1 cellular context compared by ENCODE assay signal in genomic region chr19:40465025-40465780, GRCh38.
TF ChIP-seq lines count a peak whose summit lies in the region.

TSS of gene BLVRB (minus strand) at chr19:40465745. CDS start at chr19:40465688, 57 bp downstream.

TF ChIP-seq in HEK293, 187 proteins besides CTCF, POLR2A, EP300 and RAD21 (continued from another document and continues in another):
- TF ChIP-seq, protein P1, sequence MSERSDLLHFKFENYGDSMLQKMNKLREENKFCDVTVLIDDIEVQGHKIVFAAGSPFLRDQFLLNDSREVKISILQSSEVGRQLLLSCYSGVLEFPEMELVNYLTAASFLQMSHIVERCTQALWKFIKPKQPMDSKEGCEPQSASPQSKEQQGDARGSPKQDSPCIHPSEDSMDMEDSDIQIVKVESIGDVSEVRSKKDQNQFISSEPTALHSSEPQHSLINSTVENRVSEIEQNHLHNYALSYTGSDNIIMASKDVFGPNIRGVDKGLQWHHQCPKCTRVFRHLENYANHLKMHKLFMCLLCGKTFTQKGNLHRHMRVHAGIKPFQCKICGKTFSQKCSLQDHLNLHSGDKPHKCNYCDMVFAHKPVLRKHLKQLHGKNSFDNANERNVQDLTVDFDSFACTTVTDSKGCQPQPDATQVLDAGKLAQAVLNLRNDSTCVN (tag by site-specific recombination; optimal IDR thresholded peaks at IDR 0.05) = peak; percentile 71
- TF ChIP-seq GLI2 (tag by site-specific recombination; IDR thresholded peaks at IDR 0.05; ENCODE audit: borderline replicate concordance, low read depth) (no peak), KLF17 (tag by site-specific recombination; IDR thresholded peaks at IDR 0.05) (peak; percentile 67; the same call in 1 of the 2 replicates), PRDM2 (tag by site-specific recombination; IDR thresholded peaks at IDR 0.05; ENCODE audit: borderline replicate concordance) (0 out of 2 replicates have a peak, but pooled peaks have one; percentile 10), KLF1 (tag by site-specific recombination; IDR thresholded peaks at IDR 0.05) (no peak), ZSCAN30 (tag by site-specific recombination; IDR thresholded peaks at IDR 0.05) (peak; percentile 94), ZNF302 (tag by site-specific recombination; IDR thresholded peaks at IDR 0.05; ENCODE audit: low read depth) (no peak), ZNF785 (tag by site-specific recombination; IDR thresholded peaks at IDR 0.05) (peak; percentile 49; the same call in 1 of the 2 replicates), ZNF155 (tag by site-specific recombination; IDR thresholded peaks at IDR 0.05) (no peak), ZBTB48 (tag by site-specific recombination; IDR thresholded peaks at IDR 0.05) (peak; percentile 54; the same call in 1 of the 2 replicates), ZNF121 (tag by site-specific recombination; IDR thresholded peaks at IDR 0.05) (peak; percentile 74; the same call in 1 of the 2 replicates), ZNF114 (tag by site-specific recombination; IDR thresholded peaks at IDR 0.05) (no peak), KLF9 (tag by site-specific recombination; IDR thresholded peaks at IDR 0.05; ENCODE audit: low read depth) (no peak), REST (tag by site-specific recombination; IDR thresholded peaks at IDR 0.05) (0 out of 2 replicates have a peak, but pooled peaks have one; percentile 38), ZNF2 (tag by site-specific recombination; IDR thresholded peaks at IDR 0.05) (peak; percentile 83), ZNF426 (tag by site-specific recombination; IDR thresholded peaks at IDR 0.05) (no peak), ZNF449 (tag by site-specific recombination; IDR thresholded peaks at IDR 0.05) (peak; percentile 71), ZNF404 (tag by site-specific recombination; IDR thresholded peaks at IDR 0.05) (no peak), KLF7 (tag by site-specific recombination; IDR thresholded peaks at IDR 0.05; ENCODE audit: borderline replicate concordance) (peak; percentile 94), ZNF558 (tag by site-specific recombination; IDR thresholded peaks at IDR 0.05) (0 out of 2 replicates have a peak, but pooled peaks have one; percentile 16), ZNF24 (tag by site-specific recombination; IDR thresholded peaks at IDR 0.05) (peak; percentile 81; the same call in 1 of the 2 replicates), ZNF335 (tag by site-specific recombination; conservative IDR thresholded peaks at IDR 0.05) (peak; percentile 99), ZNF692 (tag by site-specific recombination; IDR thresholded peaks at IDR 0.05) (peak; percentile 74; the same call in 1 of the 2 replicates), ZNF510 (tag by site-specific recombination; IDR thresholded peaks at IDR 0.05; ENCODE audit: insufficient replicate concordance) (no peak), ZNF677 (tag by site-specific recombination; IDR thresholded peaks at IDR 0.05) (no peak), ZNF48 (tag by site-specific recombination; IDR thresholded peaks at IDR 0.05) (no peak), ZBTB17 (tag by site-specific recombination; IDR thresholded peaks at IDR 0.05) (peak; percentile 81), ZNF501 (tag by site-specific recombination; IDR thresholded peaks at IDR 0.05) (peak; percentile 60), OSR2 (tag by site-specific recombination; IDR thresholded peaks at IDR 0.05) (peak; percentile 23; the same call in 1 of the 2 replicates), ZNF792 (tag by site-specific recombination; IDR thresholded peaks at IDR 0.05) (0 out of 2 replicates have a peak, but pooled peaks have one; percentile 59), ZNF202 (tag by site-specific recombination; IDR thresholded peaks at IDR 0.05; ENCODE audit: borderline replicate concordance) (no peak)
- TF ChIP-seq, protein P2, sequence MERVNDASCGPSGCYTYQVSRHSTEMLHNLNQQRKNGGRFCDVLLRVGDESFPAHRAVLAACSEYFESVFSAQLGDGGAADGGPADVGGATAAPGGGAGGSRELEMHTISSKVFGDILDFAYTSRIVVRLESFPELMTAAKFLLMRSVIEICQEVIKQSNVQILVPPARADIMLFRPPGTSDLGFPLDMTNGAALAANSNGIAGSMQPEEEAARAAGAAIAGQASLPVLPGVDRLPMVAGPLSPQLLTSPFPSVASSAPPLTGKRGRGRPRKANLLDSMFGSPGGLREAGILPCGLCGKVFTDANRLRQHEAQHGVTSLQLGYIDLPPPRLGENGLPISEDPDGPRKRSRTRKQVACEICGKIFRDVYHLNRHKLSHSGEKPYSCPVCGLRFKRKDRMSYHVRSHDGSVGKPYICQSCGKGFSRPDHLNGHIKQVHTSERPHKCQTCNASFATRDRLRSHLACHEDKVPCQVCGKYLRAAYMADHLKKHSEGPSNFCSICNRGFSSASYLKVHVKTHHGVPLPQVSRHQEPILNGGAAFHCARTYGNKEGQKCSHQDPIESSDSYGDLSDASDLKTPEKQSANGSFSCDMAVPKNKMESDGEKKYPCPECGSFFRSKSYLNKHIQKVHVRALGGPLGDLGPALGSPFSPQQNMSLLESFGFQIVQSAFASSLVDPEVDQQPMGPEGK (tag by site-specific recombination; IDR thresholded peaks at IDR 0.05) = peak; percentile 90
- TF ChIP-seq, protein P3, sequence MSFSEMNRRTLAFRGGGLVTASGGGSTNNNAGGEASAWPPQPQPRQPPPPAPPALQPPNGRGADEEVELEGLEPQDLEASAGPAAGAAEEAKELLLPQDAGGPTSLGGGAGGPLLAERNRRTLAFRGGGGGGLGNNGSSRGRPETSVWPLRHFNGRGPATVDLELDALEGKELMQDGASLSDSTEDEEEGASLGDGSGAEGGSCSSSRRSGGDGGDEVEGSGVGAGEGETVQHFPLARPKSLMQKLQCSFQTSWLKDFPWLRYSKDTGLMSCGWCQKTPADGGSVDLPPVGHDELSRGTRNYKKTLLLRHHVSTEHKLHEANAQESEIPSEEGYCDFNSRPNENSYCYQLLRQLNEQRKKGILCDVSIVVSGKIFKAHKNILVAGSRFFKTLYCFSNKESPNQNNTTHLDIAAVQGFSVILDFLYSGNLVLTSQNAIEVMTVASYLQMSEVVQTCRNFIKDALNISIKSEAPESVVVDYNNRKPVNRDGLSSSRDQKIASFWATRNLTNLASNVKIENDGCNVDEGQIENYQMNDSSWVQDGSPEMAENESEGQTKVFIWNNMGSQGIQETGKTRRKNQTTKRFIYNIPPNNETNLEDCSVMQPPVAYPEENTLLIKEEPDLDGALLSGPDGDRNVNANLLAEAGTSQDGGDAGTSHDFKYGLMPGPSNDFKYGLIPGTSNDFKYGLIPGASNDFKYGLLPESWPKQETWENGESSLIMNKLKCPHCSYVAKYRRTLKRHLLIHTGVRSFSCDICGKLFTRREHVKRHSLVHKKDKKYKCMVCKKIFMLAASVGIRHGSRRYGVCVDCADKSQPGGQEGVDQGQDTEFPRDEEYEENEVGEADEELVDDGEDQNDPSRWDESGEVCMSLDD (tag by site-specific recombination; IDR thresholded peaks at IDR 0.05) = peak; percentile 86
- TF ChIP-seq, protein P4, sequence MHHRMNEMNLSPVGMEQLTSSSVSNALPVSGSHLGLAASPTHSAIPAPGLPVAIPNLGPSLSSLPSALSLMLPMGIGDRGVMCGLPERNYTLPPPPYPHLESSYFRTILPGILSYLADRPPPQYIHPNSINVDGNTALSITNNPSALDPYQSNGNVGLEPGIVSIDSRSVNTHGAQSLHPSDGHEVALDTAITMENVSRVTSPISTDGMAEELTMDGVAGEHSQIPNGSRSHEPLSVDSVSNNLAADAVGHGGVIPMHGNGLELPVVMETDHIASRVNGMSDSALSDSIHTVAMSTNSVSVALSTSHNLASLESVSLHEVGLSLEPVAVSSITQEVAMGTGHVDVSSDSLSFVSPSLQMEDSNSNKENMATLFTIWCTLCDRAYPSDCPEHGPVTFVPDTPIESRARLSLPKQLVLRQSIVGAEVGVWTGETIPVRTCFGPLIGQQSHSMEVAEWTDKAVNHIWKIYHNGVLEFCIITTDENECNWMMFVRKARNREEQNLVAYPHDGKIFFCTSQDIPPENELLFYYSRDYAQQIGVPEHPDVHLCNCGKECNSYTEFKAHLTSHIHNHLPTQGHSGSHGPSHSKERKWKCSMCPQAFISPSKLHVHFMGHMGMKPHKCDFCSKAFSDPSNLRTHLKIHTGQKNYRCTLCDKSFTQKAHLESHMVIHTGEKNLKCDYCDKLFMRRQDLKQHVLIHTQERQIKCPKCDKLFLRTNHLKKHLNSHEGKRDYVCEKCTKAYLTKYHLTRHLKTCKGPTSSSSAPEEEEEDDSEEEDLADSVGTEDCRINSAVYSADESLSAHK (tag by site-specific recombination; IDR thresholded peaks at IDR 0.05) = peak; percentile 18; the same call in 1 of the 2 replicates
